ENCODE assay signal across 9 cellular contexts in the genomic region with DNA sequence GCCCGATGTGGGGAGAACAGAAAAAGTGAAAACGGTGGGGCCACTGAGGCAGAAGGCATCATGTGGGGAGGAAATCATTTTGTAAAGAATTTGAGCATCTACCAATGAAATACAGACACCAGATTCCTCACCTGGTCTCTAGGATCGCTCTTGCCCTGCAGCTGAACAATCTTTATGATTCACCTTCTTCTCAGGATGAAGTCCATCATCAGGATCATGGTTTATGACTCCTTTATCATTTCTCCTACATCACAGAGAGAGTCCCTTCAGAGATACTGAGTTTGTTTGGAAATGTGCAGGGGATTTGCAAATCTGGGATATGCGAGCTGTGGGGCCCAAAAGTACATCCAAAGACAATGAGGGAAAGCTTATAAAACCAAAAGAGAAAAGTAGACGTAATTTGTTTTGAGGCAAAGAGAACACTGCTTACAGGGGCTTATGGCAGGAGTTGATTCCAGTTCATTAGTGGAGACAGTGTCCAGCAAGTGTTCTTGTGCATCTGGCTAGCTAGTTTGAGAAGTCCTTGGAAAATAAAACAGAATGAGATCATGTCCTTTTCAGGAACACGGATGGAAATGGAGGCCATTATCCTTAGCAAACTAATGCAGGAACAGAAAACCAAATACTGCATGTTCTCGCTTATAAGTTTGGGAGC. TPM values are rescaled to one million over a fixed set of nuclear protein-coding genes. Genes with fewer than 3 reads are reported as not detected.
DNase-seq lines count a peak whose midpoint lies in the region; ATAC-seq and TF ChIP-seq lines count a peak whose summit lies in the region.
"Had no signal": no experiment of that assay in that cellular context is flagged by ENCODE, and none has a peak within 500 bp of the region (broad histone marks: within the 10 kb centered on the region; RNA-seq: fewer than 3 reads in every experiment).

No MANE protein-coding gene starts in this region.

- no peak overlapping the region for H4K5ac ChIP-seq in H9 (ENCODE audit: insufficient read length, low read depth, low read length)

- peak overlapping the region; percentile 25 for H3K4me2 ChIP-seq in H9 (ENCODE audit: insufficient read depth, insufficient read length, low read length)

- no peak overlapping the region for H2AK5ac ChIP-seq in H9 (ENCODE audit: insufficient read length, low read length)

- no peaks in the 10 kb centered on the region for H3K79me1 ChIP-seq in H9 (ENCODE audit: insufficient read depth, low read depth, low read length, poor library complexity, severe bottlenecking)

- H3K9me3 ChIP-seq in H9 (ENCODE audit: control insufficient read depth, low read depth, low read length) (no peaks in the 10 kb centered on the region), ascending aorta (no peaks in the 10 kb centered on the region), liver (ENCODE audit: control insufficient read depth in 4 of 4, low read length in 3 of 4) (no peaks in the 10 kb centered on the region), tibial nerve (no peaks in the 10 kb centered on the region)

- no peak overlapping the region for H3K18ac ChIP-seq in H9 (ENCODE audit: insufficient read length, low read depth, low read length)

- POLR2A ChIA-PET in activated CD4-positive, alpha-beta T cell treated with anti-CD3 and anti-CD28 coated beads, Interleukin-2, amount 10 ng/mL, durations not matched to agents 7 days and 5 days (lab: Charles Lee), result no interaction called here

- peaks cover 19 to 27% of the 10 kb centered on the region in 2 experiments for H3K4me1 Mint-ChIP-seq in H9
- peaks cover 26% of the 10 kb centered on the region for H3K4me1 Mint-ChIP-seq in activated CD4-positive, alpha-beta T cell treated with anti-CD3 and anti-CD28 coated beads, Interleukin-2, amount 10 ng/mL, durations not matched to agents 7 days and 5 days

- H3K27me3 ChIP-seq in H9 (ENCODE audit: insufficient read depth, low read length) (no peaks in the 10 kb centered on the region), ascending aorta (no peaks in the 10 kb centered on the region), liver (ENCODE audit: control insufficient read depth in 4 of 4, insufficient read depth in 4 of 4, low read length in 3 of 4) (peaks cover 0 to 7% (median 0%) of the 10 kb centered on the region in 4 donors), tibial nerve (no peaks in the 10 kb centered on the region)

- H2BK5ac ChIP-seq in H9 (ENCODE audit: insufficient read length, low read length), result no peak overlapping the region

- TF ChIP-seq CTCF in H9 (conservative IDR thresholded peaks at IDR 0.05) (no peak), ascending aorta (IDR thresholded peaks at IDR 0.05) (no peak), liver (IDR thresholded peaks at IDR 0.05; ENCODE audit: low read depth, low read length, missing input control) (no peak), tibial nerve (IDR thresholded peaks at IDR 0.05) (no peak)

- peaks cover 2% of the 10 kb centered on the region for H3K27me3 Mint-ChIP-seq in H9 (ENCODE audit: low read depth)
- H3K27me3 Mint-ChIP-seq in activated CD4-positive, alpha-beta T cell treated with anti-CD3 and anti-CD28 coated beads, Interleukin-2, amount 10 ng/mL, durations not matched to agents 7 days and 5 days, result peaks cover 49% of the 10 kb centered on the region

- ATAC-seq in GM21529 (IDR thresholded peaks at IDR 0.05; ENCODE audit: unreplicated experiment), result no peak

- peak overlapping the region; percentile 44 to 69 for H3K4me3 Mint-ChIP-seq in H9
- H3K4me3 Mint-ChIP-seq in activated CD4-positive, alpha-beta T cell treated with anti-CD3 and anti-CD28 coated beads, Interleukin-2, amount 10 ng/mL, durations not matched to agents 7 days and 5 days, result no peak overlapping the region

- no peak overlapping the region for H2BK20ac ChIP-seq in H9 (ENCODE audit: low read depth, low read length, poor library complexity, severe bottlenecking)

- no peak overlapping the region for H2BK120ac ChIP-seq in H9 (ENCODE audit: low read depth, low read length, poor library complexity, severe bottlenecking)

- peaks cover 6% of the 10 kb centered on the region; the same call in 1 of the 2 replicates for H3K4me1 ChIP-seq in H9 (ENCODE audit: insufficient read depth, low read length)
- H3K4me1 ChIP-seq in ascending aorta, result no peaks in the 10 kb centered on the region
- peaks cover 0 to 4% (median 2%) of the 10 kb centered on the region in 4 donors for H3K4me1 ChIP-seq in liver (ENCODE audit: control insufficient read depth in 4 of 4, insufficient read depth in 4 of 4, low read length in 3 of 4)
- peaks cover 0 to 14% (median 9%) of the 10 kb centered on the region in 4 donors for H3K4me1 ChIP-seq in tibial nerve

- H3K27ac ChIP-seq in H9 (ENCODE audit: insufficient read length, low read depth, low read length) (peak overlapping the region; percentile 65), ascending aorta (peak overlapping the region; percentile 61 to 77), liver (ENCODE audit: low read depth in 1 of 2, low read length in 2 of 2) (peak overlapping the region; percentile 25 to 60), tibial nerve (peak overlapping the region; percentile 48 to 89 (median 71))

- no peak overlapping the region for H4K91ac ChIP-seq in H9 (ENCODE audit: insufficient read length, low read depth, low read length)

- TF ChIP-seq EP300 in tibial nerve (IDR thresholded peaks at IDR 0.05), result no peak

- no peak overlapping the region for H4K8ac ChIP-seq in H9 (replicated peaks; ENCODE audit: insufficient read length, low read depth, low read length)

- no peaks in the 10 kb centered on the region for H3K36me3 ChIP-seq in ascending aorta
- H3K36me3 ChIP-seq in liver (ENCODE audit: control insufficient read depth in 4 of 4, insufficient read depth in 3 of 4, low read depth in 1 of 4, low read length in 3 of 4), result no peaks in the 10 kb centered on the region
- no peaks in the 10 kb centered on the region for H3K36me3 ChIP-seq in tibial nerve

- H3K23ac ChIP-seq in H9 (ENCODE audit: insufficient read length, low read depth, low read length), result no peak overlapping the region

- no peaks in the 10 kb centered on the region for H3K79me2 ChIP-seq in H9 (ENCODE audit: insufficient read depth, low read length)

- CTCF ChIA-PET in activated CD4-positive, alpha-beta T cell treated with anti-CD3 and anti-CD28 coated beads, Interleukin-2, amount 10 ng/mL, durations not matched to agents 7 days and 5 days (lab: Charles Lee), result interaction anchor here (1.0 kb wide), 1 partner anchor 38 kb away, joined by 3 read pairs; no protein-coding TSS in a partner anchor

- H3K9ac ChIP-seq in H9 (ENCODE audit: extremely low read depth, insufficient read length, low read length) (no peak overlapping the region), liver (ENCODE audit: low read depth in 1 of 2, low read length in 2 of 2) (no peak overlapping the region)

- no peak overlapping the region for H2BK12ac ChIP-seq in H9 (ENCODE audit: insufficient read length, low read depth, low read length)

- H2BK15ac ChIP-seq in H9 (ENCODE audit: low read depth, low read length), result no peak overlapping the region

- no peak overlapping the region for H3T11ph ChIP-seq in H9 (ENCODE audit: low read length)

- intact Hi-C loops in ascending aorta (cut with DNase I), result no loop called here

- H3K36me3 Mint-ChIP-seq in H9 (ENCODE audit: insufficient read depth in 1 of 3, low read depth in 3 of 3), result no peaks in the 10 kb centered on the region
- peaks cover 3% of the 10 kb centered on the region for H3K36me3 Mint-ChIP-seq in activated CD4-positive, alpha-beta T cell treated with anti-CD3 and anti-CD28 coated beads, Interleukin-2, amount 10 ng/mL, durations not matched to agents 7 days and 5 days (ENCODE audit: low read depth)

- H3K9me3 Mint-ChIP-seq in H9, result no peaks in the 10 kb centered on the region
- peaks cover 2% of the 10 kb centered on the region for H3K9me3 Mint-ChIP-seq in activated CD4-positive, alpha-beta T cell treated with anti-CD3 and anti-CD28 coated beads, Interleukin-2, amount 10 ng/mL, durations not matched to agents 7 days and 5 days

- WGBS in H9 (ENCODE audit: extremely low coverage, insufficient read length, low lambda C conversion rate), result no CpG with 5 or more reads among the region's 7 CpGs
- WGBS in liver, result 69% methylated on average over 7 of the region's 7 CpGs
- 58 to 60% methylated on average over 7 of the region's 7 CpGs for WGBS in tibial nerve, 2 donors

- H3K14ac ChIP-seq in H9 (ENCODE audit: insufficient read depth, low read length), result no peak overlapping the region

- H3K4me3 ChIP-seq in ascending aorta (peak overlapping the region; percentile 27 to 51), liver (ENCODE audit: low read depth in 1 of 3, low read length in 3 of 3) (no peak overlapping the region), tibial nerve (peak overlapping the region in 1 of 4 donors; percentile 37)

- H3K56ac ChIP-seq in H9 (ENCODE audit: insufficient read length, low read depth, low read length), result no peak overlapping the region

- no peaks in the 10 kb centered on the region for H3K23me2 ChIP-seq in H9 (ENCODE audit: insufficient read length, low read depth, low read length, poor library complexity, severe bottlenecking)

- H4K20me1 ChIP-seq in H9 (ENCODE audit: control insufficient read depth, insufficient read depth, insufficient read length), result no peaks in the 10 kb centered on the region

- H3K4ac ChIP-seq in H9 (ENCODE audit: low read depth, low read length), result no peak overlapping the region

- TF ChIP-seq RAD21 in liver (IDR thresholded peaks at IDR 0.05), result no peak

- H3K27ac Mint-ChIP-seq in H9, result peak overlapping the region; percentile 66 to 94 (median 93); a peak in 6 of 7 replicates
- no peak overlapping the region for H3K27ac Mint-ChIP-seq in activated CD4-positive, alpha-beta T cell treated with anti-CD3 and anti-CD28 coated beads, Interleukin-2, amount 10 ng/mL, durations not matched to agents 7 days and 5 days

- DNase-seq in H9 (no peak), ascending aorta (ENCODE audit: low spot score in 2 of 2) (no peak), tibial nerve (ENCODE audit: low spot score in 2 of 2) (no peak), D341Med (ENCODE audit: low spot score) (no peak), HuH-7.5 (ENCODE audit: low spot score) (no peak)
- no peak for DNase-seq in activated CD4-positive, alpha-beta T cell treated with anti-CD3 and anti-CD28 coated beads, Interleukin-2, amount 10 ng/mL, durations not matched to agents 7 days and 5 days
- DNase-seq: activated gamma-delta T cell had no signal

- no peak overlapping the region for H2AFZ ChIP-seq in H9 (ENCODE audit: low read length)

- TF ChIP-seq POLR2A in tibial nerve (IDR thresholded peaks at IDR 0.05), result no peak

TF ChIP-seq in liver, 16 proteins besides CTCF, POLR2A, EP300 and RAD21 (continues in another document):
- no peak for TF ChIP-seq EGR1 (IDR thresholded peaks at IDR 0.05; ENCODE audit: low read depth in 2 of 2)

RNA-seq across cellular contexts. Expression of gene ANXA5, which starts 15.3 kb away (rescaled TPM):
- total RNA-seq in H9 (2021) (231 and 234 TPM in 2 replicates), ascending aorta (203 TPM), liver (10 to 100 TPM; 82.5 to 91.6 TPM), tibial nerve (100 to 1,000 TPM; 137 to 276 (median 267) TPM)
- 100 to 1,000 TPM in 1 of 2 donors, 10 to 100 TPM in 1; 71.0 to 131 TPM for polyA plus RNA-seq in liver
- 100 to 1,000 TPM; 224 to 260 TPM for total RNA-seq in activated CD4-positive, alpha-beta T cell treated with anti-CD3 and anti-CD28 coated beads, Interleukin-2, amount 10 ng/mL, durations not matched to agents 7 days and 5 days

RNA-seq across cellular contexts. Expression of gene SMIM43, which starts 52.8 kb away (rescaled TPM):
- total RNA-seq in H9 (2021) (1.0 and 1.2 TPM in 2 replicates), ascending aorta (not detected), liver (not detected), tibial nerve (1 to 10 TPM; 2.2 to 5.7 (median 4.6) TPM)
- not detected for polyA plus RNA-seq in liver
- not detected for total RNA-seq in activated CD4-positive, alpha-beta T cell treated with anti-CD3 and anti-CD28 coated beads, Interleukin-2, amount 10 ng/mL, durations not matched to agents 7 days and 5 days

Comparison
In these comparisons a context has a peak if more than half of its experiments do, and no peak if none do; other contexts are left out.
1. H3K4me3 ChIP-seq: peak in ascending aorta (2 of 2); none in liver (0 of 3).
2. Peak in every context shown above with its lines, with median percentiles within 50 percentile points of each other: H3K27ac ChIP-seq.